ENCODE assay signal across 27 cellular contexts in the genomic region with DNA sequence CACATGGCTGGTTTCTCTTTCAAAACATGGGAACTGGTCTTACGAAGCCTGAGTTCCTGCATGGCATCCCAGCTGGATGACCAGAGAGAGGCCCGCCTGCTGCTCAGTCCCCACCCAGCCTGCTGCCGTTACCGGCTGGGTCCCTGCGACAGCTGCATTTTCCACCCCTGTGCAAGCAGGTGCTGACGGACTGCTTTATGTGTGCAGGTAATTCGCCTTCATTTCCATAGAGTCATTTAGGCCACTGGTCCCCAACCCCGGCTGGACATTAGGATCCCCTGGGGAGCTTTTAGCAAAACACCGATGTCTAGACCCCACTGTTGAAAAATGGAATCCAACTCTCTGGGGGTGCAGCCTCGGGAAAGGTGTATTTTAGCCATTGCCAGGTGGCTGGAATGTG.
"Had no signal": no experiment of that assay in that cellular context is flagged by ENCODE, and none has a peak within 500 bp of the region (broad histone marks: within the 10 kb centered on the region; RNA-seq: fewer than 3 reads in every experiment).

No MANE protein-coding gene starts in this region.

- H3K4me1 Mint-ChIP-seq: naive thymus-derived CD4-positive, alpha-beta T cell; nephron; stimulated activated memory B cell treated with anti-CD40 and anti-IgM and Interleukin-4, amounts not matched to agents 10 μg/mL and 1 μg/mL and 100 μg/mL, for 72 hours; stimulated activated naive CD8-positive, alpha-beta T cell treated with anti-CD3 and anti-CD28 coated beads, Interleukin-15, amount 100 ng/mL, for 72 hours had no signal

- H3K36me3 ChIP-seq: neural progenitor cell, ovary, uterus had no signal

- H3K9me3 ChIP-seq: ovary, psoas muscle, right lobe of liver, sigmoid colon, thoracic aorta, thyroid gland, tibial nerve, upper lobe of left lung, uterus had no signal

- H3K4me3 ChIP-seq: neural progenitor cell, ovary, psoas muscle, right lobe of liver, sigmoid colon, thoracic aorta, thyroid gland, tibial nerve, upper lobe of left lung, uterus had no signal

- H3K27ac Mint-ChIP-seq: naive thymus-derived CD4-positive, alpha-beta T cell; nephron; neural progenitor cell; progenitor cell of endocrine pancreas; stimulated activated memory B cell treated with anti-CD40 and anti-IgM and Interleukin-4, amounts not matched to agents 10 μg/mL and 1 μg/mL and 100 μg/mL, for 72 hours had no signal

- H3K27me3 ChIP-seq: neural progenitor cell, ovary, right lobe of liver, sigmoid colon, thyroid gland, tibial nerve, upper lobe of left lung, uterus had no signal

- H3K36me3 Mint-ChIP-seq: neural progenitor cell had no signal

- H3K4me3 Mint-ChIP-seq: naive thymus-derived CD4-positive, alpha-beta T cell; nephron; neural progenitor cell; stimulated activated memory B cell treated with anti-CD40 and anti-IgM and Interleukin-4, amounts not matched to agents 10 μg/mL and 1 μg/mL and 100 μg/mL, for 72 hours; stimulated activated naive CD8-positive, alpha-beta T cell treated with anti-CD3 and anti-CD28 coated beads, Interleukin-15, amount 100 ng/mL, for 72 hours had no signal

- DNase-seq: naive thymus-derived CD4-positive, alpha-beta T cell; occipital lobe; ovary; psoas muscle; right cardiac atrium; right lobe of liver; sigmoid colon; small intestine; stimulated activated CD4-positive, alpha-beta T cell treated with anti-CD3 and anti-CD28 coated beads, Interleukin-12 subunit alpha, Interleukin-12 subunit beta, amount 100 ng/mL, for 4 hours; stimulated activated CD4-positive, alpha-beta T cell treated with anti-CD3 and anti-CD28 coated beads, Interleukin-1b, Interleukin-23, amount 100 ng/mL, for 48 hours; stimulated activated CD4-positive, alpha-beta T cell treated with anti-CD3 and anti-CD28 coated beads, Interleukin-4, amount 100 ng/mL, for 1 hour; stimulated activated CD4-positive, alpha-beta T cell treated with anti-CD3 and anti-CD28 coated beads, Interleukin-4, amount 100 ng/mL, for 4 hours; stimulated activated CD8-positive, alpha-beta memory T cell treated with anti-CD3 and anti-CD28 coated beads, Interleukin-4, amount 100 ng/mL, for 48 hours; stimulated activated naive CD4-positive, alpha-beta T cell; stimulated activated naive CD8-positive, alpha-beta T cell treated with anti-CD3 and anti-CD28 coated beads, Interleukin-15, amount 100 ng/mL, for 72 hours; stimulated activated naive CD8-positive, alpha-beta T cell treated with anti-CD3 and anti-CD28 coated beads, Interleukin-15, Interleukin-2, amounts not matched to agents 100 U/mL and 50 U/mL, for 24 hours; thyroid gland; trophoblast cell; upper lobe of left lung; uterus had no signal

- H3K27me3 Mint-ChIP-seq: naive thymus-derived CD4-positive, alpha-beta T cell; stimulated activated memory B cell treated with anti-CD40 and anti-IgM and Interleukin-4, amounts not matched to agents 10 μg/mL and 1 μg/mL and 100 μg/mL, for 72 hours; stimulated activated naive CD8-positive, alpha-beta T cell treated with anti-CD3 and anti-CD28 coated beads, Interleukin-15, amount 100 ng/mL, for 72 hours had no signal

- H3K27ac ChIP-seq: neural progenitor cell, ovary, parathyroid adenoma, psoas muscle, right lobe of liver, sigmoid colon, thoracic aorta, thyroid gland, tibial nerve, upper lobe of left lung, uterus had no signal

- H3K4me1 ChIP-seq: parathyroid adenoma, psoas muscle, right lobe of liver, sigmoid colon, thyroid gland, tibial nerve, upper lobe of left lung, uterus had no signal

- ATAC-seq: naive thymus-derived CD4-positive, alpha-beta T cell; psoas muscle; right cardiac atrium; right lobe of liver; stimulated activated memory B cell treated with anti-CD40 and anti-IgM and Interleukin-4, amounts not matched to agents 10 μg/mL and 1 μg/mL and 100 μg/mL, for 72 hours; stimulated activated naive CD8-positive, alpha-beta T cell treated with anti-CD3 and anti-CD28 coated beads, Interleukin-15, amount 100 ng/mL, for 72 hours; stimulated activated naive CD8-positive, alpha-beta T cell treated with anti-CD3 and anti-CD28 coated beads, Interleukin-15, Interleukin-2, amounts not matched to agents 100 U/mL and 50 U/mL, for 24 hours had no signal

- H3K9me3 Mint-ChIP-seq: naive thymus-derived CD4-positive, alpha-beta T cell; nephron; neural progenitor cell; stimulated activated memory B cell treated with anti-CD40 and anti-IgM and Interleukin-4, amounts not matched to agents 10 μg/mL and 1 μg/mL and 100 μg/mL, for 72 hours; stimulated activated naive CD8-positive, alpha-beta T cell treated with anti-CD3 and anti-CD28 coated beads, Interleukin-15, amount 100 ng/mL, for 72 hours had no signal
